ENCODE assay signal across 10 cellular contexts in genomic region chr10:11434323-11434722, GRCh38.
DNase-seq lines count a peak whose midpoint lies in the region; ATAC-seq, FAIRE-seq and TF ChIP-seq lines count a peak whose summit lies in the region.
"Had no signal": no experiment of that assay in that cellular context is flagged by ENCODE, and none has a peak within 500 bp of the region (broad histone marks: within the 10 kb centered on the region; RNA-seq: fewer than 3 reads in every experiment).

No MANE protein-coding gene starts in this region.

- no peak for TF ChIP-seq POLR2A in GM12892 (IDR thresholded peaks at IDR 0.05; ENCODE audit: low read depth, low read length)

- H3K4me3 ChIP-seq in fibroblast of pulmonary artery (replicated peaks; ENCODE audit: low read depth, low read length) = no peak overlapping the region

- no peak for ATAC-seq in GM19023 (IDR thresholded peaks at IDR 0.05; ENCODE audit: unreplicated experiment)
- no peak for ATAC-seq in activated CD4-positive, CD25-positive, alpha-beta regulatory T cell treated with anti-CD3 and anti-CD28 coated beads, Interleukin-2, amount 50 U/mL, for 24 hours

- peak; percentile 25 for TF ChIP-seq CTCF in fibroblast of pulmonary artery (IDR thresholded peaks at IDR 0.05; ENCODE audit: low read length, missing control alignments)

- DNase-seq in AG08396 (ENCODE audit: low spot score) (peak; percentile 36), GM12892 (ENCODE audit: insufficient read length) (peak; percentile 38), NCI-H146 treated with DMSO at 0.1 percent for 48 hours (lab: John Stamatoyannopoulos, UW; ENCODE audit: unreplicated experiment) (peak; percentile 25), fibroblast of pulmonary artery (ENCODE audit: low read depth) (peak; percentile 5), SIG-M5 (lab: John Stamatoyannopoulos, UW) (no peak), NCI-H2171 treated with DMSO at 0.1 percent for 48 hours (lab: John Stamatoyannopoulos, UW) (no peak)
- DNase-seq: activated CD4-positive, alpha-beta T cell treated with anti-CD3 and anti-CD28 coated beads, Interleukin-2, amount 10 ng/mL, durations not matched to agents 24 days and 14 days; small intestine had no signal

- no peak for FAIRE-seq in GM12892 (lab: Jason Lieb, UNC)
- FAIRE-seq: small intestine had no signal

Comparison
In these comparisons a context has a peak if more than half of its experiments do, and no peak if none do; other contexts are left out.
1. DNase-seq: peak in AG08396 (single experiment), GM12892 (single experiment), NCI-H146 treated with DMSO at 0.1 percent for 48 hours (single experiment) and fibroblast of pulmonary artery (single experiment); none in SIG-M5 (single experiment) and NCI-H2171 treated with DMSO at 0.1 percent for 48 hours (single experiment).